ENCODE assay signal across 1 cellular context in genomic region chr2:230417436-230417835, GRCh38.
TF ChIP-seq lines count a peak whose summit lies in the region.

No MANE protein-coding gene starts in this region.

TF ChIP-seq in GM23338, 12 proteins besides CTCF, POLR2A, EP300 and RAD21 (continued from another document):
- TF ChIP-seq, protein P1, sequence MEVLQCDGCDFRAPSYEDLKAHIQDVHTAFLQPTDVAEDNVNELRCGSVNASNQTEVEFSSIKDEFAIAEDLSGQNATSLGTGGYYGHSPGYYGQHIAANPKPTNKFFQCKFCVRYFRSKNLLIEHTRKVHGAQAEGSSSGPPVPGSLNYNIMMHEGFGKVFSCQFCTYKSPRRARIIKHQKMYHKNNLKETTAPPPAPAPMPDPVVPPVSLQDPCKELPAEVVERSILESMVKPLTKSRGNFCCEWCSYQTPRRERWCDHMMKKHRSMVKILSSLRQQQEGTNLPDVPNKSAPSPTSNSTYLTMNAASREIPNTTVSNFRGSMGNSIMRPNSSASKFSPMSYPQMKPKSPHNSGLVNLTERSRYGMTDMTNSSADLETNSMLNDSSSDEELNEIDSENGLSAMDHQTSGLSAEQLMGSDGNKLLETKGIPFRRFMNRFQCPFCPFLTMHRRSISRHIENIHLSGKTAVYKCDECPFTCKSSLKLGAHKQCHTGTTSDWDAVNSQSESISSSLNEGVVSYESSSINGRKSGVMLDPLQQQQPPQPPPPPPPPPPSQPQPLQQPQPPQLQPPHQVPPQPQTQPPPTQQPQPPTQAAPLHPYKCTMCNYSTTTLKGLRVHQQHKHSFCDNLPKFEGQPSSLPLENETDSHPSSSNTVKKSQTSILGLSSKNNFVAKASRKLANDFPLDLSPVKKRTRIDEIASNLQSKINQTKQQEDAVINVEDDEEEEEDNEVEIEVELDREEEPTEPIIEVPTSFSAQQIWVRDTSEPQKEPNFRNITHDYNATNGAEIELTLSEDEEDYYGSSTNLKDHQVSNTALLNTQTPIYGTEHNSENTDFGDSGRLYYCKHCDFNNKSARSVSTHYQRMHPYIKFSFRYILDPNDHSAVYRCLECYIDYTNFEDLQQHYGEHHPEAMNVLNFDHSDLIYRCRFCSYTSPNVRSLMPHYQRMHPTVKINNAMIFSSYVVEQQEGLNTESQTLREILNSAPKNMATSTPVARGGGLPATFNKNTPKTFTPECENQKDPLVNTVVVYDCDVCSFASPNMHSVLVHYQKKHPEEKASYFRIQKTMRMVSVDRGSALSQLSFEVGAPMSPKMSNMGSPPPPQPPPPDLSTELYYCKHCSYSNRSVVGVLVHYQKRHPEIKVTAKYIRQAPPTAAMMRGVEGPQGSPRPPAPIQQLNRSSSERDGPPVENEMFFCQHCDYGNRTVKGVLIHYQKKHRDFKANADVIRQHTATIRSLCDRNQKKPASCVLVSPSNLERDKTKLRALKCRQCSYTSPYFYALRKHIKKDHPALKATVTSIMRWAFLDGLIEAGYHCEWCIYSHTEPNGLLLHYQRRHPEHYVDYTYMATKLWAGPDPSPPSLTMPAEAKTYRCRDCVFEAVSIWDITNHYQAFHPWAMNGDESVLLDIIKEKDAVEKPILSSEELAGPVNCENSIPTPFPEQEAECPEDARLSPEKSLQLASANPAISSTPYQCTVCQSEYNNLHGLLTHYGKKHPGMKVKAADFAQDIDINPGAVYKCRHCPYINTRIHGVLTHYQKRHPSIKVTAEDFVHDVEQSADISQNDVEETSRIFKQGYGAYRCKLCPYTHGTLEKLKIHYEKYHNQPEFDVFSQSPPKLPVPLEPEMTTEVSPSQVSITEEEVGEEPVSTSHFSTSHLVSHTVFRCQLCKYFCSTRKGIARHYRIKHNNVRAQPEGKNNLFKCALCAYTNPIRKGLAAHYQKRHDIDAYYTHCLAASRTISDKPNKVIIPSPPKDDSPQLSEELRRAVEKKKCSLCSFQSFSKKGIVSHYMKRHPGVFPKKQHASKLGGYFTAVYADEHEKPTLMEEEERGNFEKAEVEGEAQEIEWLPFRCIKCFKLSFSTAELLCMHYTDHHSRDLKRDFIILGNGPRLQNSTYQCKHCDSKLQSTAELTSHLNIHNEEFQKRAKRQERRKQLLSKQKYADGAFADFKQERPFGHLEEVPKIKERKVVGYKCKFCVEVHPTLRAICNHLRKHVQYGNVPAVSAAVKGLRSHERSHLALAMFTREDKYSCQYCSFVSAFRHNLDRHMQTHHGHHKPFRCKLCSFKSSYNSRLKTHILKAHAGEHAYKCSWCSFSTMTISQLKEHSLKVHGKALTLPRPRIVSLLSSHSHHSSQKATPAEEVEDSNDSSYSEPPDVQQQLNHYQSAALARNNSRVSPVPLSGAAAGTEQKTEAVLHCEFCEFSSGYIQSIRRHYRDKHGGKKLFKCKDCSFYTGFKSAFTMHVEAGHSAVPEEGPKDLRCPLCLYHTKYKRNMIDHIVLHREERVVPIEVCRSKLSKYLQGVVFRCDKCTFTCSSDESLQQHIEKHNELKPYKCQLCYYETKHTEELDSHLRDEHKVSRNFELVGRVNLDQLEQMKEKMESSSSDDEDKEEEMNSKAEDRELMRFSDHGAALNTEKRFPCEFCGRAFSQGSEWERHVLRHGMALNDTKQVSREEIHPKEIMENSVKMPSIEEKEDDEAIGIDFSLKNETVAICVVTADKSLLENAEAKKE (CRISPR knock-in tag; IDR thresholded peaks at IDR 0.05): no peak
- no peak for TF ChIP-seq ZNF114 (CRISPR knock-in tag; IDR thresholded peaks at IDR 0.05)
- TF ChIP-seq POLR2AphosphoS5 (IDR thresholded peaks at IDR 0.05; ENCODE audit: low read depth): no peak
- no peak for TF ChIP-seq JUNB (IDR thresholded peaks at IDR 0.05; ENCODE audit: unreplicated experiment)
- no peak for TF ChIP-seq STAT1 (IDR thresholded peaks at IDR 0.05; ENCODE audit: unreplicated experiment)
- no peak for TF ChIP-seq NANOG (IDR thresholded peaks at IDR 0.05; ENCODE audit: borderline replicate concordance)
- TF ChIP-seq ZNF331 (CRISPR knock-in tag; IDR thresholded peaks at IDR 0.05; ENCODE audit: low read depth): no peak
